In genomic region chr5:54902817-54903473, GRCh38 we compare ENCODE assay signal across 9 cellular contexts.
DNase-seq lines count a peak whose midpoint lies in the region; ATAC-seq, FAIRE-seq and TF ChIP-seq lines count a peak whose summit lies in the region.
"Had no signal": no experiment of that assay in that cellular context is flagged by ENCODE, and none has a peak within 500 bp of the region (broad histone marks: within the 10 kb centered on the region; RNA-seq: fewer than 3 reads in every experiment).

No MANE protein-coding gene starts in this region.

- H4K20me1 ChIP-seq in smooth muscle cell (ENCODE audit: low read depth) (no peaks in the 10 kb centered on the region), Karpas-422 (ENCODE audit: insufficient read depth, low read depth, low read length) (no peaks in the 10 kb centered on the region)

- 92% methylated on average over 2 of the region's 2 CpGs for WGBS in smooth muscle cell (ENCODE audit: low lambda C conversion rate)

- H3K4me2 ChIP-seq in smooth muscle cell (peak overlapping the region; percentile 55), Karpas-422 (ENCODE audit: low read depth, low read length, poor library complexity, severe bottlenecking) (no peak overlapping the region)

- ATAC-seq in GM18508 (IDR thresholded peaks at IDR 0.05; ENCODE audit: insufficient read depth, unreplicated experiment) (peak; percentile 100), GM21717 (IDR thresholded peaks at IDR 0.05; ENCODE audit: unreplicated experiment) (peak; percentile 100)

- H3K9me3 Mint-ChIP-seq in activated naive CD4-positive, alpha-beta T cell treated with anti-CD3 and anti-CD28 coated beads for 36 hours: no peaks in the 10 kb centered on the region

- no peaks in the 10 kb centered on the region for H3K4me1 ChIP-seq in smooth muscle cell (ENCODE audit: low read depth)
- H3K4me1 ChIP-seq in kidney (ENCODE audit: control insufficient read depth in 1 of 2, insufficient read depth in 1 of 2, low read depth in 1 of 2, low read length in 2 of 2): no peaks in the 10 kb centered on the region
- H3K4me1 ChIP-seq in Karpas-422 (ENCODE audit: low read length): no peaks in the 10 kb centered on the region

- no peak for FAIRE-seq in kidney (lab: Jason Lieb, UNC)

- H3K79me2 ChIP-seq in smooth muscle cell (ENCODE audit: low read depth) (no peaks in the 10 kb centered on the region), Karpas-422 (ENCODE audit: low read length) (no peaks in the 10 kb centered on the region)

- DNase-seq in Kasumi-1 (lab: John Stamatoyannopoulos, UW) (peak; percentile 67 to 70), smooth muscle cell (lab: John Stamatoyannopoulos, UW; ENCODE audit: unreplicated experiment) (no peak), kidney (no peak), Karpas-422 (no peak), activated gamma-delta T cell (lab: John Stamatoyannopoulos, UW) (no peak)
- peak; percentile 75 for DNase-seq in activated naive CD4-positive, alpha-beta T cell treated with anti-CD3 and anti-CD28 coated beads for 36 hours

- H3K36me3 ChIP-seq in smooth muscle cell (ENCODE audit: low read depth): no peaks in the 10 kb centered on the region
- no peaks in the 10 kb centered on the region for H3K36me3 ChIP-seq in kidney (ENCODE audit: control insufficient read depth in 1 of 2, insufficient read depth in 2 of 2, low read length in 2 of 2)
- no peaks in the 10 kb centered on the region for H3K36me3 ChIP-seq in Karpas-422 (ENCODE audit: insufficient read depth, low read length)
- H3K36me3 ChIP-seq: Peyer's patch had no signal

- CTCF ChIA-PET in activated naive CD4-positive, alpha-beta T cell treated with anti-CD3 and anti-CD28 coated beads for 36 hours (lab: Charles Lee): interaction anchor here (0.6 to 9.0 kb wide), 11 partner anchors 36 to 385 kb away, joined by 3 to 76 read pairs (median 4); partner anchors contain the start of gene GPX8

- peaks cover 13% of the 10 kb centered on the region for H3K4me1 Mint-ChIP-seq in activated naive CD4-positive, alpha-beta T cell treated with anti-CD3 and anti-CD28 coated beads for 36 hours (ENCODE audit: low read depth)

- H3F3A ChIP-seq in smooth muscle cell (ENCODE audit: low read depth): peaks cover 4% of the 10 kb centered on the region

- TF ChIP-seq CTCF in smooth muscle cell (IDR thresholded peaks at IDR 0.05; ENCODE audit: borderline replicate concordance, insufficient read depth, poor library complexity, severe bottlenecking) (no peak), kidney (IDR thresholded peaks at IDR 0.05; ENCODE audit: borderline replicate concordance, extremely low read depth, insufficient read depth) (no peak)

- H3K4me3 Mint-ChIP-seq in activated naive CD4-positive, alpha-beta T cell treated with anti-CD3 and anti-CD28 coated beads for 36 hours: no peak overlapping the region

- H3K27ac ChIP-seq in smooth muscle cell (ENCODE audit: low read depth) (peak overlapping the region; percentile 46), kidney (ENCODE audit: low read depth in 2 of 2, low read length in 2 of 2) (no peak overlapping the region), Karpas-422 (ENCODE audit: low read length) (no peak overlapping the region)

- H3K9ac ChIP-seq in smooth muscle cell (ENCODE audit: low read depth) (no peak overlapping the region), kidney (ENCODE audit: low read length in 2 of 2) (no peak overlapping the region), Karpas-422 (ENCODE audit: low read length) (no peak overlapping the region)

- intact Hi-C loops in activated naive CD4-positive, alpha-beta T cell treated with anti-CD3 and anti-CD28 coated beads for 36 hours (cut with micrococcal nuclease): loop anchor here (1.0 to 10.0 kb wide), 7 partner anchors 24 to 462 kb away; partner anchors contain the start of genes GZMA and GZMK
- intact Hi-C loops in kidney (cut with DNase I): loop anchor here (10.0 kb wide), 1 partner anchor 252 kb away; no protein-coding TSS in a partner anchor

- H2AFZ ChIP-seq in smooth muscle cell (ENCODE audit: low read depth) (no peak overlapping the region), Karpas-422 (ENCODE audit: low read length) (no peak overlapping the region)

- H3K27ac Mint-ChIP-seq in activated naive CD4-positive, alpha-beta T cell treated with anti-CD3 and anti-CD28 coated beads for 36 hours: no peak overlapping the region

- H3K36me3 Mint-ChIP-seq in activated naive CD4-positive, alpha-beta T cell treated with anti-CD3 and anti-CD28 coated beads for 36 hours (ENCODE audit: low read depth): no peaks in the 10 kb centered on the region

- no peaks in the 10 kb centered on the region for H3K9me2 ChIP-seq in Karpas-422 (replicated peaks; ENCODE audit: insufficient read depth, low read length)

- H3K4me3 ChIP-seq in smooth muscle cell (no peak overlapping the region), kidney (ENCODE audit: low read length in 2 of 2) (no peak overlapping the region), Karpas-422 (ENCODE audit: low read length) (no peak overlapping the region)
- H3K4me3 ChIP-seq: Peyer's patch had no signal

- H3K27me3 ChIP-seq in smooth muscle cell (ENCODE audit: low read depth): peaks cover 2% of the 10 kb centered on the region
- H3K27me3 ChIP-seq in Karpas-422 (ENCODE audit: low read length): no peaks in the 10 kb centered on the region
- H3K27me3 ChIP-seq: Peyer's patch had no signal

- H3K9me3 ChIP-seq in smooth muscle cell (replicated peaks; ENCODE audit: low read depth) (no peaks in the 10 kb centered on the region), kidney (ENCODE audit: control insufficient read depth in 1 of 2, low read length in 2 of 2) (no peaks in the 10 kb centered on the region), Karpas-422 (ENCODE audit: low read length) (no peaks in the 10 kb centered on the region)
- H3K9me3 ChIP-seq: Peyer's patch had no signal

- peaks cover 36% of the 10 kb centered on the region for H3K27me3 Mint-ChIP-seq in activated naive CD4-positive, alpha-beta T cell treated with anti-CD3 and anti-CD28 coated beads for 36 hours (ENCODE audit: low read depth)

Comparison
In these comparisons a context has a peak if more than half of its experiments do, and no peak if none do; other contexts are left out.
1. DNase-seq: peak in Kasumi-1 (2 of 2) and activated naive CD4-positive, alpha-beta T cell treated with anti-CD3 and anti-CD28 coated beads for 36 hours (single experiment); none in smooth muscle cell (single experiment), kidney (single experiment), Karpas-422 (single experiment) and activated gamma-delta T cell (single experiment).